In the genomic region with DNA sequence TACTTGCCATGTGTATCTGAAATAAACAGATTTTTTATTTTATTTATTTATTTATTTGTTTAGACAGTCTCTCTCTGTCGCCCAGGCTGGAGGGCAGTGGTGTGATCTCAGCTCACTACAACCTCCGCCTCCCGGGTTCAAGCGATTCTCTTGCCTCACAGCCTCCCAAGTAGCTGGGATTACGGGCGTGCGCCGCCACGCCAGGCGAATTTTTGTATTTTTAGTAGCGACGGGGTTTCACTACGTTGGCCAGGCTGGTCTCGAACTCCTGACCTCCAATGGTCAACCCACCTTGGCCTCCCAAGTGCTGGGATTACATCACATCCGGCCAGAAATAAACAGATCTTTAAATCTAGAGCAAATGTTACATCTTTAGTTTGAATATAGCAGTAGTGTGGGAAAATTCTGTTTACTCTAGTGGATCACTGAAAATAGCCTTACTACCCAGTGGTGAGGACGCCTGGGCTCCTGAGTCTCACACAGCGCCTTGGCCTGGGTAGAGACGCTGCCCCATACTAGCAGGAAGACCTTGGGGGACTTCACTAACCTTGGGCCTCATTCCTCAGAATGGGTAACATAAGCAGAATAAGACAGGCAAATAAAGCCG, we compare ENCODE assay signal across 8 cellular contexts. TPM values are rescaled to one million over a fixed set of nuclear protein-coding genes. Genes with fewer than 3 reads are reported as not detected.
DNase-seq lines count a peak whose midpoint lies in the region; ATAC-seq and TF ChIP-seq lines count a peak whose summit lies in the region.

No MANE protein-coding gene starts in this region.

- H3K9me3 Mint-ChIP-seq in activated B cell treated with CpG ODN at 0.5 μM for 24 hours = no peaks in the 10 kb centered on the region

- POLR2A ChIA-PET in BJ (lab: Charles Lee) = no interaction called here
- POLR2A ChIA-PET in HEK293 (lab: Yijun Ruan, JAX) = interaction anchor here (1.5 kb wide), 1 partner anchor 61 kb away, joined by 8 read pairs; the partner anchor contains the start of gene TMEM50B
- POLR2A ChIA-PET in activated B cell treated with CpG ODN at 0.5 μM for 24 hours (lab: Charles Lee) = interaction anchor here (0.6 to 5.3 kb wide), 6 partner anchors 47 to 142 kb away, joined by 3 to 62 read pairs (median 7); partner anchors contain the start of genes DNAJC28, DONSON and TMEM50B

- ATAC-seq in activated B cell treated with CpG ODN at 0.5 μM for 24 hours (ENCODE audit: low read depth) = no peak

- peak overlapping the region; percentile 98 for H3K4me3 Mint-ChIP-seq in activated B cell treated with CpG ODN at 0.5 μM for 24 hours

- DNase-seq in BJ (ENCODE audit: low read depth) (no peak), activated B cell treated with CpG ODN at 0.5 μM for 24 hours (no peak), fibroblast of the aortic adventitia (ENCODE audit: low read depth) (peak; percentile 18), putamen (ENCODE audit: low spot score) (peak; percentile 7), NCI-H2171 treated with DMSO at 0.1 percent for 48 hours (lab: John Stamatoyannopoulos, UW) (no peak), DMS153 (lab: John Stamatoyannopoulos, UW) (no peak), activated gamma-delta T cell (lab: John Stamatoyannopoulos, UW) (no peak)

- H3K4me3 ChIP-seq in BJ (ENCODE audit: low read depth, low read length) (peak overlapping the region; percentile 67), HEK293 (ENCODE audit: low read depth, low read length) (peak overlapping the region; percentile 84), fibroblast of the aortic adventitia (ENCODE audit: low read depth, low read length) (peak overlapping the region; percentile 94)

- H3K27me3 Mint-ChIP-seq in activated B cell treated with CpG ODN at 0.5 μM for 24 hours = no peaks in the 10 kb centered on the region

- CTCF ChIA-PET in BJ (lab: Yijun Ruan, JAX) = interaction anchor here (2.6 kb wide), 1 partner anchor 65 kb away, joined by 6 read pairs; no protein-coding TSS in a partner anchor
- CTCF ChIA-PET in HEK293 (lab: Yijun Ruan, JAX) = interaction anchor here (0.7 kb wide), 1 partner anchor 581 kb away, joined by 5 read pairs; no protein-coding TSS in a partner anchor
- CTCF ChIA-PET in activated B cell treated with CpG ODN at 0.5 μM for 24 hours (lab: Charles Lee) = no interaction called here

- peak overlapping the region; percentile 100 for H3K27ac Mint-ChIP-seq in activated B cell treated with CpG ODN at 0.5 μM for 24 hours

- H3K27me3 ChIP-seq in BJ (ENCODE audit: control insufficient read depth, insufficient read depth, low read length) = no peaks in the 10 kb centered on the region

- peaks cover 57% of the 10 kb centered on the region for H3K36me3 Mint-ChIP-seq in activated B cell treated with CpG ODN at 0.5 μM for 24 hours (ENCODE audit: low read depth)

- peak overlapping the region; percentile 93 for H3K27ac ChIP-seq in HEK293 (ENCODE audit: extremely low read depth, low read depth, low read length)

- H3K4me1 Mint-ChIP-seq in activated B cell treated with CpG ODN at 0.5 μM for 24 hours = peaks cover 48% of the 10 kb centered on the region

- H3K9me3 ChIP-seq in HEK293 (ENCODE audit: control insufficient read depth, insufficient read depth, low read depth, low read length) = no peaks in the 10 kb centered on the region

- intact Hi-C loops in activated B cell treated with CpG ODN at 0.5 μM for 24 hours (cut with micrococcal nuclease) = loop anchor here (5.0 kb wide), 3 partner anchors 179 to 814 kb away; partner anchors contain the start of gene SYNJ1

- TF ChIP-seq CTCF in BJ (IDR thresholded peaks at IDR 0.05; ENCODE audit: insufficient read depth, low read depth, low read length) (no peak), HEK293 (tag by site-specific recombination; IDR thresholded peaks at IDR 0.05) (no peak), activated B cell treated with CpG ODN at 0.5 μM for 24 hours (IDR thresholded peaks at IDR 0.05) (no peak), fibroblast of the aortic adventitia (IDR thresholded peaks at IDR 0.05; ENCODE audit: insufficient read depth, low read length) (no peak)

- peaks cover 1% of the 10 kb centered on the region; the same call in 1 of the 2 replicates for H3K36me3 ChIP-seq in BJ (ENCODE audit: control insufficient read depth, insufficient read depth, low read length)
- H3K36me3 ChIP-seq in HEK293 (ENCODE audit: control insufficient read depth in 2 of 2, insufficient read depth in 1 of 2, low read length in 2 of 2) = peaks cover 27 to 40% of the 10 kb centered on the region in 2 experiments

- peaks cover 12% of the 10 kb centered on the region for H3K4me1 ChIP-seq in HEK293 (ENCODE audit: control insufficient read depth, insufficient read depth, low read length)

TF ChIP-seq in HEK293, 187 proteins besides CTCF, POLR2A, EP300 and RAD21 (continues in another document):
- no peak for TF ChIP-seq WT1 (tag by site-specific recombination; IDR thresholded peaks at IDR 0.05)
- TF ChIP-seq BCL11A (tag by site-specific recombination; IDR thresholded peaks at IDR 0.05; ENCODE audit: low read depth) = no peak
- TF ChIP-seq, protein P1, sequence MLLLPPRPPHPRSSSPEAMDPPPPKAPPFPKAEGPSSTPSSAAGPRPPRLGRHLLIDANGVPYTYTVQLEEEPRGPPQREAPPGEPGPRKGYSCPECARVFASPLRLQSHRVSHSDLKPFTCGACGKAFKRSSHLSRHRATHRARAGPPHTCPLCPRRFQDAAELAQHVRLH (tag by site-specific recombination; IDR thresholded peaks at IDR 0.05) = peak; percentile 87
- peak; percentile 19; the same call in 1 of the 2 replicates for TF ChIP-seq ZXDB (tag by site-specific recombination; IDR thresholded peaks at IDR 0.05)
- TF ChIP-seq ZNF510 (tag by site-specific recombination; IDR thresholded peaks at IDR 0.05; ENCODE audit: insufficient replicate concordance) = no peak
- TF ChIP-seq ZNF324 (tag by site-specific recombination; IDR thresholded peaks at IDR 0.05) = peak; percentile 80; the same call in 1 of the 2 replicates
- peak; percentile 70; the same call in 1 of the 2 replicates for TF ChIP-seq ZSCAN23 (tag by site-specific recombination; IDR thresholded peaks at IDR 0.05)
- TF ChIP-seq ZNF623 (tag by site-specific recombination; IDR thresholded peaks at IDR 0.05) = 0 out of 2 replicates have a peak, but pooled peaks have one; percentile 10
- no peak for TF ChIP-seq ZBTB17 (tag by site-specific recombination; IDR thresholded peaks at IDR 0.05)
- peak; percentile 55 for TF ChIP-seq GLIS1 (tag by site-specific recombination; IDR thresholded peaks at IDR 0.05)
- TF ChIP-seq ZNF391 (tag by site-specific recombination; IDR thresholded peaks at IDR 0.05; ENCODE audit: borderline replicate concordance, low read depth) = no peak
- TF ChIP-seq ZNF2 (tag by site-specific recombination; IDR thresholded peaks at IDR 0.05) = no peak
- TF ChIP-seq ZNF274 (IDR thresholded peaks at IDR 0.05; ENCODE audit: low read length) = no peak
- TF ChIP-seq ZNF274 (tag by site-specific recombination; IDR thresholded peaks at IDR 0.05; ENCODE audit: borderline replicate concordance) = no peak
- no peak for TF ChIP-seq SALL2 (tag by site-specific recombination; IDR thresholded peaks at IDR 0.05; ENCODE audit: borderline replicate concordance)
- TF ChIP-seq ELK4 (IDR thresholded peaks at IDR 0.05; ENCODE audit: borderline replicate concordance, low read depth, low read length) = no peak
- TF ChIP-seq KLF1 (tag by site-specific recombination; IDR thresholded peaks at IDR 0.05) = peak; percentile 17; the same call in 1 of the 2 replicates
- TF ChIP-seq ZIC2 (tag by site-specific recombination; IDR thresholded peaks at IDR 0.05) = no peak
- TF ChIP-seq ZNF221 (tag by site-specific recombination; IDR thresholded peaks at IDR 0.05; ENCODE audit: borderline replicate concordance) = no peak
- TF ChIP-seq SP7 (tag by site-specific recombination; IDR thresholded peaks at IDR 0.05) = peak; percentile 46; the same call in 1 of the 2 replicates
- 0 out of 2 replicates have a peak, but pooled peaks have one; percentile 36 for TF ChIP-seq ZNF24 (tag by site-specific recombination; IDR thresholded peaks at IDR 0.05)
- TF ChIP-seq ZSCAN16 (tag by site-specific recombination; IDR thresholded peaks at IDR 0.05) = no peak
- no peak for TF ChIP-seq ZNF521 (tag by site-specific recombination; IDR thresholded peaks at IDR 0.05)

RNA-seq across cellular contexts. Expression of gene GART, which starts 0.7 kb away (rescaled TPM):
- 14.8 and 25.7 TPM in 2 replicates for polyA plus RNA-seq in BJ (2011; rRNA removed)
- 14.6 and 16.8 TPM in 2 replicates for polyA minus RNA-seq in BJ (2011; rRNA and poly(A)+ RNA removed)
- 99.1 and 106 TPM in 2 replicates for total RNA-seq in activated B cell treated with CpG ODN at 0.5 μM for 24 hours
- total RNA-seq in fibroblast of the aortic adventitia (ENCODE audit: low replicate concordance) = 75.4 and 104 TPM in 2 replicates

RNA-seq across cellular contexts. Expression of gene SON, which starts 1.6 kb away (rescaled TPM):
- 41.6 and 62.8 TPM in 2 replicates for polyA plus RNA-seq in BJ (2011; rRNA removed)
- 97.6 and 133 TPM in 2 replicates for polyA minus RNA-seq in BJ (2011; rRNA and poly(A)+ RNA removed)
- total RNA-seq in activated B cell treated with CpG ODN at 0.5 μM for 24 hours = 429 and 474 TPM in 2 replicates
- 138 and 178 TPM in 2 replicates for total RNA-seq in fibroblast of the aortic adventitia (ENCODE audit: low replicate concordance)

RNA-seq across cellular contexts. Expression of gene DONSON, which starts 47.3 kb away (rescaled TPM):
- polyA plus RNA-seq in BJ (2011; rRNA removed) = 12.7 and 19.4 TPM in 2 replicates
- polyA minus RNA-seq in BJ (2011; rRNA and poly(A)+ RNA removed) = 6.1 and 8.4 TPM in 2 replicates
- 4.4 and 4.7 TPM in 2 replicates for total RNA-seq in activated B cell treated with CpG ODN at 0.5 μM for 24 hours
- 8.4 and 36.5 TPM in 2 replicates for total RNA-seq in fibroblast of the aortic adventitia (ENCODE audit: low replicate concordance)

RNA-seq across cellular contexts. Expression of gene DNAJC28, which starts 49.7 kb away (rescaled TPM):
- polyA plus RNA-seq in BJ (2011; rRNA removed) = 0.38 and 0.91 TPM in 2 replicates
- 0.19 and 0.57 TPM in 2 replicates for polyA minus RNA-seq in BJ (2011; rRNA and poly(A)+ RNA removed)
- total RNA-seq in activated B cell treated with CpG ODN at 0.5 μM for 24 hours (0.53 and 0.66 TPM in 2 replicates), fibroblast of the aortic adventitia (ENCODE audit: low replicate concordance) (2.7 and 3.7 TPM in 2 replicates)

Comparison
In these comparisons a context has a peak if more than half of its experiments do, and no peak if none do; other contexts are left out.
1. DNase-seq: peak in fibroblast of the aortic adventitia (single experiment) and putamen (single experiment); none in BJ (single experiment), activated B cell treated with CpG ODN at 0.5 μM for 24 hours (single experiment), NCI-H2171 treated with DMSO at 0.1 percent for 48 hours (single experiment), DMS153 (single experiment) and activated gamma-delta T cell (single experiment).
2. Peak in every context shown above with its lines, with median percentiles within 50 percentile points of each other: H3K4me3 ChIP-seq.